5 cellular contexts compared by ENCODE assay signal in the genomic region with DNA sequence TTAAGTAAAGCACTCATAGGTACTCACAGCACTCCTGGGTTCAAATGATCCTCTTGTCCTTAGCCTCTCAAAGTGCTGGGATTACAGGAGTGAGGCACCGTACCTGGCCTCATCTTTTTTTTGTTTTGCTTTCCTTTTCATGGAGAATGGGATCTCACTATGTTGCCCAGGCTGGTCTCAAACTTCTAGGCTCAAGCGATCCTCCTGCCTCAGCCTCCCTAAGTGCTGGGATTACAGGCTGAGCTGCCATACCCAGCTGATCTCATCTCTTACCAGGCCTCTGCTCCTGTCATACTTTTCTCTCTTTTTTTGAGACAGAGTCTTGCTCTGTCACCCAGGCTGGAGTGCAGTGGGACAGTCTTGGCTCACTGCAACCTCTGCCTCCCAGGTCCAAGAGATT. TPM values are rescaled to one million over a fixed set of nuclear protein-coding genes. Genes with fewer than 3 reads are reported as not detected.
"Had no signal": no experiment of that assay in that cellular context is flagged by ENCODE, and none has a peak within 500 bp of the region (broad histone marks: within the 10 kb centered on the region; RNA-seq: fewer than 3 reads in every experiment).

No MANE protein-coding gene starts in this region.

RNA-seq across cellular contexts. Expression of a gene that starts 53.1 kb away (rescaled TPM):
- total RNA-seq: activated CD8-positive, alpha-beta T cell treated with anti-CD3 and anti-CD28 coated beads, Interleukin-2, amount 10 ng/mL, durations not matched to agents 7 days and 5 days; activated naive CD8-positive, alpha-beta T cell treated with anti-CD3 and anti-CD28 coated beads, Interleukin-2, amount 10 ng/mL, durations not matched to agents 7 days and 5 days; Right ventricle myocardium inferior; T-cell; T-helper 2 cell treated with Interferon-gamma antibody and Interleukin-4, amounts not matched to agents 100 ng/mL and 5 ng/mL, for 36 hours had no signal
